ENCODE assay signal across 9 cellular contexts in genomic region chr2:240721596-240722180, GRCh38. TPM values are rescaled to one million over a fixed set of nuclear protein-coding genes. Genes with fewer than 3 reads are reported as not detected.
"Had no signal": no experiment of that assay in that cellular context is flagged by ENCODE, and none has a peak within 500 bp of the region (broad histone marks: within the 10 kb centered on the region; RNA-seq: fewer than 3 reads in every experiment).

No MANE protein-coding gene starts in this region.

- ATAC-seq: GM12878 had no signal

- H3K4me3 ChIP-seq: GM12878 had no signal

- DNase-seq: GDM1, GF-D8 had no signal

- FAIRE-seq: G401.6, GM12878, GM12891, GM12892, GM18507, GM19239 had no signal

RNA-seq across cellular contexts. Expression of gene AQP12A, which starts 30.0 kb away (rescaled TPM):
- total RNA-seq: G401, GM12878 had no signal
- polyA plus RNA-seq: GM12878 had no signal

RNA-seq across cellular contexts. Expression of gene AQP12B, which starts 39.0 kb away (rescaled TPM):
- total RNA-seq: G401, GM12878 had no signal
- polyA plus RNA-seq: GM12878 had no signal
